ENCODE assay signal across 1 cellular context in genomic region chr3:39189648-39190269, GRCh38.
TF ChIP-seq lines count a peak whose summit lies in the region.

No MANE protein-coding gene starts in this region.

TF ChIP-seq in K562, 482 proteins besides CTCF, POLR2A, EP300 and RAD21 (continued from another document and continues in another):
- TF ChIP-seq ZBTB5 (IDR thresholded peaks at IDR 0.05) (no peak), GABPA (tag; conservative IDR thresholded peaks at IDR 0.05; ENCODE audit: low read depth) (peak; percentile 38; the same call in 1 of the 2 replicates), ZNF589 (CRISPR knock-in tag; IDR thresholded peaks at IDR 0.05; ENCODE audit: low read depth) (peak; percentile 73; the same call in 1 of the 2 replicates), SREBF1 (IDR thresholded peaks at IDR 0.05; ENCODE audit: borderline replicate concordance, low read depth, low read length) (no peak), PATZ1 (CRISPR knock-in tag; IDR thresholded peaks at IDR 0.05; ENCODE audit: borderline replicate concordance) (no peak), TCFL5 (CRISPR knock-in tag; conservative IDR thresholded peaks at IDR 0.05) (no peak), TEAD1 (CRISPR knock-in tag; IDR thresholded peaks at IDR 0.05) (peak in 1 of 2 experiments; percentile 74; a peak in 2 of 4 replicates), TEAD2 (tag; IDR thresholded peaks at IDR 0.05) (no peak), ZNF140 (CRISPR knock-in tag; IDR thresholded peaks at IDR 0.05) (no peak), STAG1 (CRISPR knock-in tag; IDR thresholded peaks at IDR 0.05; ENCODE audit: borderline replicate concordance) (peak; percentile 78; the same call in 1 of the 2 replicates), NFIC (IDR thresholded peaks at IDR 0.05) (peak; percentile 91), UBTF (IDR thresholded peaks at IDR 0.05; ENCODE audit: borderline replicate concordance in 1 of 2, low read depth in 2 of 2, low read length in 2 of 2) (peak; percentile 54 to 77; a peak in 2 of 4 replicates), MAZ (CRISPR knock-in tag; conservative IDR thresholded peaks at IDR 0.05 in 1 of 2, IDR thresholded peaks at IDR 0.05 in 1 of 2) (peak in 1 of 2 experiments; percentile 78; a peak in 2 of 4 replicates), SMC3 (conservative IDR thresholded peaks at IDR 0.05; ENCODE audit: insufficient read depth, low read depth, low read length) (peak; percentile 95), MTA2 (IDR thresholded peaks at IDR 0.05; ENCODE audit: low read depth) (no peak), NR4A1 (CRISPR knock-in tag; IDR thresholded peaks at IDR 0.05) (no peak), NR4A1 (tag; IDR thresholded peaks at IDR 0.05) (no peak), KDM5B (IDR thresholded peaks at IDR 0.05; ENCODE audit: insufficient replicate concordance, low read depth, low read length) (no peak), ZNF324 (CRISPR knock-in tag; IDR thresholded peaks at IDR 0.05) (no peak), ZNF778 (CRISPR knock-in tag; IDR thresholded peaks at IDR 0.05) (no peak), ZFP36 (IDR thresholded peaks at IDR 0.05; ENCODE audit: low read depth, low read length, partially characterized antibody) (peak; percentile 12), RCOR1 (IDR thresholded peaks at IDR 0.05; ENCODE audit: borderline replicate concordance in 1 of 2, low read depth in 2 of 2, low read length in 2 of 2) (peak in 1 of 2 experiments; percentile 79; a peak in 2 of 4 replicates), FOXA3 (CRISPR knock-in tag; conservative IDR thresholded peaks at IDR 0.05 in 1 of 2, IDR thresholded peaks at IDR 0.05 in 1 of 2) (peak; percentile 51 to 87; a peak in 3 of 4 replicates), CC2D1A (IDR thresholded peaks at IDR 0.05) (no peak), FOXP4 (CRISPR knock-in tag; IDR thresholded peaks at IDR 0.05; ENCODE audit: borderline replicate concordance) (no peak), YY1 (IDR thresholded peaks at IDR 0.05; ENCODE audit: borderline replicate concordance in 1 of 3, control insufficient read depth in 1 of 3, extremely low read depth in 1 of 3, insufficient read depth in 3 of 3, insufficient read length in 1 of 3, insufficient replicate concordance in 2 of 3, low read depth in 1 of 3, low read length in 2 of 3) (peak in 1 of 3 experiments; percentile 4), L3MBTL2 (IDR thresholded peaks at IDR 0.05) (peak; percentile 65), DEAF1 (CRISPR knock-in tag; IDR thresholded peaks at IDR 0.05) (peak; percentile 98), CTBP1 (IDR thresholded peaks at IDR 0.05; ENCODE audit: borderline replicate concordance) (peak; percentile 74), REST (CRISPR knock-in tag; IDR thresholded peaks at IDR 0.05; ENCODE audit: low read depth) (no peak), ATF3 (IDR thresholded peaks at IDR 0.05) (no peak), ATF3 (CRISPR knock-in tag; conservative IDR thresholded peaks at IDR 0.05) (0 out of 2 replicates have a peak, but pooled peaks have one; percentile 31), CXXC5 (CRISPR knock-in tag; IDR thresholded peaks at IDR 0.05) (peak; percentile 59), ETV1 (tag; conservative IDR thresholded peaks at IDR 0.05; ENCODE audit: low read depth) (peak; percentile 70), STAT6 (CRISPR knock-in tag; IDR thresholded peaks at IDR 0.05) (0 out of 2 replicates have a peak, but pooled peaks have one; percentile 12), FUS (optimal IDR thresholded peaks at IDR 0.05; ENCODE audit: low read depth, low read length) (no peak), TFAP4 (CRISPR knock-in tag; IDR thresholded peaks at IDR 0.05; ENCODE audit: borderline replicate concordance) (peak; percentile 45; the same call in 1 of the 2 replicates), NR0B1 (IDR thresholded peaks at IDR 0.05; ENCODE audit: partially characterized antibody) (no peak), RB1 (IDR thresholded peaks at IDR 0.05; ENCODE audit: low read depth) (0 out of 2 replicates have a peak, but pooled peaks have one; percentile 52)
